In genomic region chr11:20192151-20192550, GRCh38 we compare ENCODE assay signal across 21 cellular contexts.
"Had no signal": no experiment of that assay in that cellular context is flagged by ENCODE, and none has a peak within 500 bp of the region (broad histone marks: within the 10 kb centered on the region; RNA-seq: fewer than 3 reads in every experiment).

No MANE protein-coding gene starts in this region.

- H3K4me1 Mint-ChIP-seq: immature natural killer cell, memory B cell, natural killer cell had no signal

- H3K36me3 Mint-ChIP-seq: immature natural killer cell, memory B cell, natural killer cell had no signal

- H3K9me3 Mint-ChIP-seq: memory B cell; natural killer cell; neural crest cell; stimulated activated naive CD8-positive, alpha-beta T cell treated with anti-CD3 and anti-CD28 coated beads, Interleukin-15, amount 100 ng/mL, for 72 hours had no signal

- H3K27ac Mint-ChIP-seq: immature natural killer cell; memory B cell; natural killer cell; progenitor cell of endocrine pancreas; stimulated activated naive CD8-positive, alpha-beta T cell treated with anti-CD3 and anti-CD28 coated beads, Interleukin-15, amount 100 ng/mL, for 72 hours had no signal

- H3K4me3 Mint-ChIP-seq: immature natural killer cell; memory B cell; natural killer cell; neural crest cell; stimulated activated naive CD8-positive, alpha-beta T cell treated with anti-CD3 and anti-CD28 coated beads, Interleukin-15, amount 100 ng/mL, for 72 hours had no signal

- DNase-seq: dorsolateral prefrontal cortex; effector CD4-positive, alpha-beta T cell; foreskin fibroblast; gastrocnemius medialis; head of caudate nucleus; immature natural killer cell; islet precursor cell; left ventricle myocardium superior; natural killer cell; pancreas; right lobe of liver; stimulated activated CD4-positive, alpha-beta T cell treated with anti-CD3 and anti-CD28 coated beads, Interleukin-12 subunit alpha, Interleukin-12 subunit beta, amount 100 ng/mL, for 4 hours; stimulated activated CD4-positive, alpha-beta T cell treated with anti-CD3 and anti-CD28 coated beads, Interleukin-1b, Interleukin-23, amount 100 ng/mL, for 48 hours; stimulated activated CD4-positive, alpha-beta T cell treated with anti-CD3 and anti-CD28 coated beads, Interleukin-4, amount 100 ng/mL, for 1 hour; stimulated activated CD8-positive, alpha-beta memory T cell treated with anti-CD3 and anti-CD28 coated beads, Interleukin-4, amount 100 ng/mL, for 48 hours; stimulated activated naive CD4-positive, alpha-beta T cell; stimulated activated naive CD8-positive, alpha-beta T cell treated with anti-CD3 and anti-CD28 coated beads, Interleukin-15, amount 100 ng/mL, for 72 hours; transverse colon had no signal

- ATAC-seq: gastrocnemius medialis; left ventricle myocardium superior; natural killer cell; pancreas; right lobe of liver; stimulated activated naive CD8-positive, alpha-beta T cell treated with anti-CD3 and anti-CD28 coated beads, Interleukin-15, amount 100 ng/mL, for 72 hours had no signal
